In genomic region chr3:149480326-149481017, GRCh38 we compare ENCODE assay signal across 8 cellular contexts. TPM values are rescaled to one million over a fixed set of nuclear protein-coding genes. Genes with fewer than 3 reads are reported as not detected.
DNase-seq lines count a peak whose midpoint lies in the region; ATAC-seq and TF ChIP-seq lines count a peak whose summit lies in the region.

No MANE protein-coding gene starts in this region.

- no peaks in the 10 kb centered on the region for H3K27me3 ChIP-seq in neuron (ENCODE audit: insufficient read depth, low read length)
- no peaks in the 10 kb centered on the region for H3K27me3 ChIP-seq in vagina

- no peaks in the 10 kb centered on the region for H3K4me1 Mint-ChIP-seq in activated CD4-positive, alpha-beta memory T cell treated with anti-CD3 and anti-CD28 coated beads, Interleukin-2, amount 10 ng/mL, durations not matched to agents 7 days and 5 days

- DNase-seq in COR-L47 (lab: John Stamatoyannopoulos, UW) (peak; percentile 78), NCI-H2196 (lab: John Stamatoyannopoulos, UW; ENCODE audit: unreplicated experiment) (peak; percentile 73), fibroblast of villous mesenchyme (ENCODE audit: low read depth) (peak; percentile 90), vagina (ENCODE audit: extremely low spot score in 2 of 2) (peak in 1 of 2 donors; percentile 84)
- DNase-seq in activated CD4-positive, alpha-beta memory T cell treated with anti-CD3 and anti-CD28 coated beads, Interleukin-2, amount 10 ng/mL, durations not matched to agents 7 days and 5 days, result peak; percentile 52

- H3K4me3 Mint-ChIP-seq in activated CD4-positive, alpha-beta memory T cell treated with anti-CD3 and anti-CD28 coated beads, Interleukin-2, amount 10 ng/mL, durations not matched to agents 7 days and 5 days, result no peak overlapping the region

- POLR2A ChIA-PET in activated CD4-positive, alpha-beta memory T cell treated with anti-CD3 and anti-CD28 coated beads, Interleukin-2, amount 10 ng/mL, durations not matched to agents 7 days and 5 days (lab: Charles Lee), result no interaction called here

- no peaks in the 10 kb centered on the region for H3K4me1 ChIP-seq in neuron (ENCODE audit: insufficient read depth, low read length)
- no peaks in the 10 kb centered on the region for H3K4me1 ChIP-seq in vagina

- ATAC-seq in GM19043 (IDR thresholded peaks at IDR 0.05; ENCODE audit: low read depth, unreplicated experiment) (peak; percentile 90), HG03103 (IDR thresholded peaks at IDR 0.05; ENCODE audit: low read depth, unreplicated experiment) (peak; percentile 93)

- no peaks in the 10 kb centered on the region for H3K36me3 Mint-ChIP-seq in activated CD4-positive, alpha-beta memory T cell treated with anti-CD3 and anti-CD28 coated beads, Interleukin-2, amount 10 ng/mL, durations not matched to agents 7 days and 5 days (ENCODE audit: low read depth)

- H3K9me3 ChIP-seq in neuron (ENCODE audit: low read length) (no peaks in the 10 kb centered on the region), vagina (no peaks in the 10 kb centered on the region)

- TF ChIP-seq CTCF in fibroblast of villous mesenchyme (IDR thresholded peaks at IDR 0.05; ENCODE audit: insufficient read depth, low read depth, low read length), result peak; percentile 97
- peak; percentile 48 to 59 (median 51) for TF ChIP-seq CTCF in vagina (IDR thresholded peaks at IDR 0.05)

- H3K4me3 ChIP-seq in fibroblast of villous mesenchyme (ENCODE audit: low read depth, low read length) (no peak overlapping the region), neuron (ENCODE audit: low read length) (no peak overlapping the region), vagina (no peak overlapping the region)

- H3K27ac ChIP-seq in vagina, result no peak overlapping the region

- peak overlapping the region; percentile 71 for H2AFZ ChIP-seq in neuron (ENCODE audit: low read depth, low read length)

- no peak overlapping the region for H3K27ac Mint-ChIP-seq in activated CD4-positive, alpha-beta memory T cell treated with anti-CD3 and anti-CD28 coated beads, Interleukin-2, amount 10 ng/mL, durations not matched to agents 7 days and 5 days

- intact Hi-C loops in vagina (cut with DNase I), result no loop called here

- H3K36me3 ChIP-seq in neuron (ENCODE audit: insufficient read depth, low read length) (no peaks in the 10 kb centered on the region), vagina (no peaks in the 10 kb centered on the region)

- peaks cover 12% of the 10 kb centered on the region for H3K27me3 Mint-ChIP-seq in activated CD4-positive, alpha-beta memory T cell treated with anti-CD3 and anti-CD28 coated beads, Interleukin-2, amount 10 ng/mL, durations not matched to agents 7 days and 5 days

- H3K9me3 Mint-ChIP-seq in activated CD4-positive, alpha-beta memory T cell treated with anti-CD3 and anti-CD28 coated beads, Interleukin-2, amount 10 ng/mL, durations not matched to agents 7 days and 5 days, result no peaks in the 10 kb centered on the region

- CTCF ChIA-PET in activated CD4-positive, alpha-beta memory T cell treated with anti-CD3 and anti-CD28 coated beads, Interleukin-2, amount 10 ng/mL, durations not matched to agents 7 days and 5 days (lab: Charles Lee), result interaction anchor here (0.7 to 1.1 kb wide), 3 partner anchors 11 to 129 kb away, joined by 3 read pairs; no protein-coding TSS in a partner anchor

- no peak for TF ChIP-seq POLR2A in vagina (IDR thresholded peaks at IDR 0.05)

RNA-seq across cellular contexts. Expression of gene TM4SF4, which starts 6.0 kb away (rescaled TPM):
- not detected for total RNA-seq in activated CD4-positive, alpha-beta memory T cell treated with anti-CD3 and anti-CD28 coated beads, Interleukin-2, amount 10 ng/mL, durations not matched to agents 7 days and 5 days
- total RNA-seq in fibroblast of villous mesenchyme, result under 0.01 TPM in 1 of 2 replicates, not detected in the other
- total RNA-seq in vagina, result not detected
